ENCODE assay signal across 30 cellular contexts in genomic region chr21:34302496-34302895, GRCh38.
"Had no signal": no experiment of that assay in that cellular context is flagged by ENCODE, and none has a peak within 500 bp of the region (broad histone marks: within the 10 kb centered on the region; RNA-seq: fewer than 3 reads in every experiment).

No MANE protein-coding gene starts in this region.

- H3K27me3 ChIP-seq: gastroesophageal sphincter, heart left ventricle, pancreas, right atrium auricular region, tibial nerve had no signal

- H3K36me3 Mint-ChIP-seq: activated CD4-positive, alpha-beta memory T cell treated with anti-CD3 and anti-CD28 coated beads for 36 hours had no signal

- H3K27ac Mint-ChIP-seq: activated CD4-positive, alpha-beta memory T cell treated with anti-CD3 and anti-CD28 coated beads for 36 hours; activated CD4-positive, alpha-beta T cell treated with anti-CD3 and anti-CD28 coated beads, Interleukin-2, amount 10 ng/mL, durations not matched to agents 24 days and 14 days; activated T-cell treated with anti-CD3 and anti-CD28 coated beads, Interleukin-2, amount 50 U/mL, for 24 hours; dendritic cell treated with granulocyte-macrophage colony-stimulating factor and Interleukin-4, amounts not matched to agents 40 ng/mL and 50 ng/mL, for 4 days; endodermal cell; immature natural killer cell; naive thymus-derived CD8-positive, alpha-beta T cell; T-helper 1 cell treated with Interleukin-12 subunit alpha and Interleukin-12 subunit beta and Interleukin-4 antibody, amounts not matched to agents 30 μg/mL and 1 μg/mL, for 36 hours had no signal

- H3K36me3 ChIP-seq: gastroesophageal sphincter, heart left ventricle, pancreas, right atrium auricular region, tibial nerve, WERI-Rb-1 had no signal

- H3K4me1 ChIP-seq: gastroesophageal sphincter, pancreas, tibial nerve had no signal

- H3K4me1 Mint-ChIP-seq: activated CD4-positive, alpha-beta T cell treated with anti-CD3 and anti-CD28 coated beads, Interleukin-2, amount 10 ng/mL, durations not matched to agents 24 days and 14 days; central memory CD8-positive, alpha-beta T cell; endodermal cell; immature natural killer cell; naive thymus-derived CD8-positive, alpha-beta T cell; neural crest cell had no signal

- H3K27me3 Mint-ChIP-seq: activated CD4-positive, alpha-beta memory T cell treated with anti-CD3 and anti-CD28 coated beads for 36 hours; activated T-cell treated with anti-CD3 and anti-CD28 coated beads, Interleukin-2, amount 50 U/mL, for 24 hours had no signal

- H3K9me3 ChIP-seq: gastroesophageal sphincter, pancreas, right atrium auricular region had no signal

- H3K4me3 ChIP-seq: gastroesophageal sphincter, heart left ventricle, pancreas, right atrium auricular region, tibial nerve had no signal

- H3K9me3 Mint-ChIP-seq: endodermal cell, immature natural killer cell had no signal

- H3K27ac ChIP-seq: gastroesophageal sphincter, heart left ventricle, pancreas, right atrium auricular region, tibial nerve, WERI-Rb-1 had no signal

- DNase-seq: activated CD4-positive, alpha-beta memory T cell treated with anti-CD3 and anti-CD28 coated beads for 36 hours; activated CD4-positive, alpha-beta T cell treated with anti-CD3 and anti-CD28 coated beads, Interleukin-2, amount 10 ng/mL, durations not matched to agents 24 days and 14 days; activated CD4-positive, CD25-positive, alpha-beta regulatory T cell treated with anti-CD3 and anti-CD28 coated beads, Interleukin-2, amount 50 U/mL, for 72 hours; activated CD8-positive, alpha-beta memory T cell treated with anti-CD3 and anti-CD28 coated beads, Interleukin-2, amount 50 U/mL, for 48 hours; activated gamma-delta T cell; activated naive CD4-positive, alpha-beta T cell treated with anti-CD3 and anti-CD28 coated beads, Interleukin-2, amount 50 U/mL, for 16 hours; activated T-cell treated with anti-CD3 and anti-CD28 coated beads, Interleukin-2, amount 50 U/mL, for 24 hours; endodermal cell; heart left ventricle; hypothalamus; immature natural killer cell; kidney; left colon; midbrain; naive thymus-derived CD8-positive, alpha-beta T cell; nucleus accumbens; pancreas; stimulated activated CD4-positive, alpha-beta T cell treated with anti-CD3 and anti-CD28 coated beads, Interleukin-15, amount 100 ng/mL, for 24 hours; stimulated activated CD4-positive, alpha-beta T cell treated with anti-CD3 and anti-CD28 coated beads, Interleukin-2, amount 100 ng/mL, for 24 hours; stimulated activated naive CD4-positive, alpha-beta T cell; SW 1271; T-helper 9 cell; WERI-Rb-1 had no signal

- H3K4me3 Mint-ChIP-seq: activated CD4-positive, alpha-beta memory T cell treated with anti-CD3 and anti-CD28 coated beads for 36 hours; activated CD4-positive, alpha-beta T cell treated with anti-CD3 and anti-CD28 coated beads, Interleukin-2, amount 10 ng/mL, durations not matched to agents 24 days and 14 days; activated T-cell treated with anti-CD3 and anti-CD28 coated beads, Interleukin-2, amount 50 U/mL, for 24 hours; central memory CD8-positive, alpha-beta T cell; dendritic cell treated with granulocyte-macrophage colony-stimulating factor and Interleukin-4, amounts not matched to agents 40 ng/mL and 50 ng/mL, for 4 days; endodermal cell; immature natural killer cell; naive thymus-derived CD8-positive, alpha-beta T cell; neural crest cell; T-helper 1 cell treated with Interleukin-12 subunit alpha and Interleukin-12 subunit beta and Interleukin-4 antibody, amounts not matched to agents 30 μg/mL and 1 μg/mL, for 36 hours had no signal
